Comparison of ENCODE assay signal across 9 cellular contexts in genomic region chr11:66855574-66856495, GRCh38. TPM values are rescaled to one million over a fixed set of nuclear protein-coding genes. Genes with fewer than 3 reads are reported as not detected.
DNase-seq lines count a peak whose midpoint lies in the region; ATAC-seq, FAIRE-seq and TF ChIP-seq lines count a peak whose summit lies in the region.
"Had no signal": no experiment of that assay in that cellular context is flagged by ENCODE, and none has a peak within 500 bp of the region (broad histone marks: within the 10 kb centered on the region; RNA-seq: fewer than 3 reads in every experiment).

No MANE protein-coding gene starts in this region.

- H3K27ac ChIP-seq in small intestine (ENCODE audit: low read depth in 1 of 2, low read length in 1 of 2): peak overlapping the region; percentile 69 to 97

- no peaks in the 10 kb centered on the region for H3K9me3 Mint-ChIP-seq in activated CD4-positive, alpha-beta T cell treated with anti-CD3 and anti-CD28 coated beads for 36 hours (ENCODE audit: low read depth)

- H3K4me1 Mint-ChIP-seq in activated CD4-positive, alpha-beta T cell treated with anti-CD3 and anti-CD28 coated beads for 36 hours: peaks cover 11% of the 10 kb centered on the region

- POLR2A ChIA-PET in activated CD4-positive, alpha-beta T cell treated with anti-CD3 and anti-CD28 coated beads for 36 hours (lab: Charles Lee): interaction anchor here (0.5 to 1.4 kb wide), 6 partner anchors 11 to 218 kb away, joined by 3 to 8 read pairs (median 3); partner anchors contain the start of gene RCE1

- H3K9me3 ChIP-seq in small intestine (ENCODE audit: control insufficient read depth, low read depth): no peaks in the 10 kb centered on the region

- H3K27me3 ChIP-seq in small intestine (ENCODE audit: control insufficient read depth in 2 of 2, insufficient read depth in 2 of 2, low read length in 2 of 2): no peaks in the 10 kb centered on the region

- H3K4me3 Mint-ChIP-seq in activated CD4-positive, alpha-beta T cell treated with anti-CD3 and anti-CD28 coated beads for 36 hours: peak overlapping the region; percentile 82

- no peaks in the 10 kb centered on the region for H3K4me1 ChIP-seq in small intestine (ENCODE audit: control insufficient read depth in 2 of 2, insufficient read depth in 1 of 2, low read depth in 1 of 2, low read length in 1 of 2)

- CTCF ChIA-PET in activated CD4-positive, alpha-beta T cell treated with anti-CD3 and anti-CD28 coated beads for 36 hours (lab: Charles Lee): interaction anchor here (0.6 to 2.6 kb wide), 6 partner anchors 13 to 759 kb away, joined by 3 to 11 read pairs (median 4); partner anchors contain the start of genes RCE1 and ZDHHC24

- 4 to 8% (median 8%) methylated on average over 27 to 51 of the region's 51 CpGs for WGBS in small intestine, 3 donors

- H3K36me3 Mint-ChIP-seq in activated CD4-positive, alpha-beta T cell treated with anti-CD3 and anti-CD28 coated beads for 36 hours (ENCODE audit: low read depth): peaks cover 5% of the 10 kb centered on the region

- intact Hi-C loops in activated CD4-positive, alpha-beta T cell treated with anti-CD3 and anti-CD28 coated beads for 36 hours (cut with DNase I, micrococcal nuclease): loop anchor here (1.0 to 5.0 kb wide), 11 partner anchors 12 to 804 kb away; partner anchors contain the start of genes RCE1 (in 2 of the 2), ANKRD13D (in 1 of the 2), DPP3 (in 1 of the 2) and PC (in 1 of the 2)

- no peak for TF ChIP-seq CTCF in cardiac fibroblast (IDR thresholded peaks at IDR 0.05; ENCODE audit: low read depth, low read length)

- DNase-seq in activated CD4-positive, alpha-beta T cell treated with anti-CD3 and anti-CD28 coated beads for 36 hours: peak; percentile 94
- DNase-seq in activated CD4-positive, alpha-beta T cell treated with anti-CD3 and anti-CD28 coated beads for 1 hour: no peak
- DNase-seq in NCI-H2029 treated with DMSO at 0.1 percent for 48 hours (lab: John Stamatoyannopoulos, UW): peak; percentile 49
- peak; percentile 90 for DNase-seq in T1000 (lab: John Stamatoyannopoulos, UW)
- DNase-seq in cardiac fibroblast (ENCODE audit: low read depth in 2 of 2): peak; percentile 88 to 94
- peak; percentile 86 for DNase-seq in inferior parietal cortex (ENCODE audit: extremely low spot score)
- DNase-seq in small intestine: peak; percentile 94

- H3K4me3 ChIP-seq in cardiac fibroblast (replicated peaks in 1 of 2; ENCODE audit: low read depth in 2 of 2, low read length in 2 of 2) (peak overlapping the region; percentile 68 to 71), small intestine (ENCODE audit: low read depth in 1 of 2, low read length in 2 of 2) (peak overlapping the region; percentile 58 to 59)

- ATAC-seq in activated CD4-positive, alpha-beta T cell treated with anti-CD3 and anti-CD28 coated beads for 36 hours: peak; percentile 83
- ATAC-seq in HG02885 (IDR thresholded peaks at IDR 0.05; ENCODE audit: poor library complexity, unreplicated experiment): peak; percentile 76

- H3K36me3 ChIP-seq in small intestine (ENCODE audit: control insufficient read depth in 2 of 2, insufficient read depth in 2 of 2, low read length in 2 of 2): no peaks in the 10 kb centered on the region

- FAIRE-seq in small intestine (lab: Jason Lieb, UNC): no peak
- FAIRE-seq: G401.6 had no signal

- H3K27ac Mint-ChIP-seq in activated CD4-positive, alpha-beta T cell treated with anti-CD3 and anti-CD28 coated beads for 36 hours: peak overlapping the region; percentile 73

- no peaks in the 10 kb centered on the region for H3K27me3 Mint-ChIP-seq in activated CD4-positive, alpha-beta T cell treated with anti-CD3 and anti-CD28 coated beads for 36 hours

RNA-seq across cellular contexts. Expression of gene LRFN4, which starts 1.0 kb away (rescaled TPM):
- 10 to 100 TPM; 19.2 to 22.7 TPM for total RNA-seq in activated CD4-positive, alpha-beta T cell treated with anti-CD3 and anti-CD28 coated beads for 36 hours
- 10 to 100 TPM in 1 of 3 donors, 1 to 10 TPM in 2; 1.4 to 12.2 (median 2.7) TPM for polyA plus RNA-seq in small intestine

RNA-seq across cellular contexts. Expression of gene RCE1, which starts 12.6 kb away (rescaled TPM):
- 10 to 100 TPM; 24.9 to 25.6 TPM for total RNA-seq in activated CD4-positive, alpha-beta T cell treated with anti-CD3 and anti-CD28 coated beads for 36 hours
- polyA plus RNA-seq in small intestine: 10 to 100 TPM; 15.1 to 21.7 (median 19.8) TPM
